8 cellular contexts compared by ENCODE assay signal in genomic region chr1:240091614-240092300, GRCh38. TPM values are rescaled to one million over a fixed set of nuclear protein-coding genes. Genes with fewer than 3 reads are reported as not detected.
DNase-seq lines count a peak whose midpoint lies in the region; ATAC-seq lines count a peak whose summit lies in the region.

FMN2 (plus strand) TSS chr1:240091883; CDS start chr1:240092110, 227 bp downstream.

- H3K4me3 ChIP-seq in iPS-15b (ENCODE audit: low read depth, low read length) = peak within 1 kb of the TSS; percentile 41
- H3K4me3 ChIP-seq in skeletal muscle satellite cell (ENCODE audit: low read length) = peak within 1 kb of the TSS; percentile 89

- H3K4me1 ChIP-seq in iPS-15b (ENCODE audit: control insufficient read depth, insufficient read depth, low read length) = no peaks in the 10 kb centered on the region
- peaks cover 32% of the 10 kb centered on the region for H3K4me1 ChIP-seq in skeletal muscle satellite cell (ENCODE audit: control insufficient read depth, insufficient read depth, low read length)

- ATAC-seq in HG03095 (IDR thresholded peaks at IDR 0.05; ENCODE audit: unreplicated experiment) (no peak), GM18861 (IDR thresholded peaks at IDR 0.05; ENCODE audit: unreplicated experiment) (no peak)

- H3K4me2 ChIP-seq in skeletal muscle satellite cell (ENCODE audit: low read length) = peak within 1 kb of the TSS; percentile 98

- DNase-seq in GM03348 (ENCODE audit: low spot score) = peak; percentile 94
- peak; percentile 74 for DNase-seq in NCI-H1436 treated with DMSO at 0.1 percent for 48 hours (lab: John Stamatoyannopoulos, UW)
- DNase-seq in amniotic stem cell (lab: John Stamatoyannopoulos, UW) = peak; percentile 50
- no peak for DNase-seq in SKM-1 (lab: John Stamatoyannopoulos, UW; ENCODE audit: unreplicated experiment)

- no peaks in the 10 kb centered on the region for H3K36me3 ChIP-seq in iPS-15b (ENCODE audit: control insufficient read depth, insufficient read depth, low read length)
- H3K36me3 ChIP-seq in skeletal muscle satellite cell (ENCODE audit: insufficient read depth, low read length) = no peaks in the 10 kb centered on the region

- H3K27me3 ChIP-seq in iPS-15b (ENCODE audit: control insufficient read depth, insufficient read depth, low read length) (peaks cover 16% of the 10 kb centered on the region), skeletal muscle satellite cell (ENCODE audit: control insufficient read depth, insufficient read depth, low read length) (peaks cover 3% of the 10 kb centered on the region)

- H3K9ac ChIP-seq in iPS-15b (ENCODE audit: low read depth, low read length) (no peak within 1 kb of the TSS), skeletal muscle satellite cell (ENCODE audit: low read depth, low read length) (peak within 1 kb of the TSS; percentile 77)

- H3K9me3 ChIP-seq in iPS-15b (ENCODE audit: control insufficient read depth, insufficient read depth, low read length) (no peaks in the 10 kb centered on the region), skeletal muscle satellite cell (replicated peaks; ENCODE audit: low read length) (no peaks in the 10 kb centered on the region)

RNA-seq across cellular contexts. Expression of gene FMN2, which starts in this region (rescaled TPM):
- 22.7 and 40.3 TPM in 2 replicates for total RNA-seq in skeletal muscle satellite cell (2012; rRNA removed)
